11 cellular contexts compared by ENCODE assay signal in genomic region chr13:49827336-49827735, GRCh38.
"Had no signal": no experiment of that assay in that cellular context is flagged by ENCODE, and none has a peak within 500 bp of the region (broad histone marks: within the 10 kb centered on the region; RNA-seq: fewer than 3 reads in every experiment).

No MANE protein-coding gene starts in this region.

- H3K4me1 Mint-ChIP-seq: GM23338, H9 had no signal

- H3K4me2 ChIP-seq: GM23338 had no signal

- H3K27ac ChIP-seq: GM23248 had no signal

- ATAC-seq: GM23338, HCT116 had no signal

- FAIRE-seq: H1, H54 had no signal

- H3K9ac ChIP-seq: GM23248 had no signal

- H3K27ac Mint-ChIP-seq: GM23338, H9, HFFc6 had no signal

- H3K4me3 Mint-ChIP-seq: GM23338, H9, HFFc6 had no signal

- H3K4me3 ChIP-seq: GM23248, GM23338, HAP-1 had no signal

- H2AFZ ChIP-seq: GM23248, GM23338 had no signal

- H3K36me3 ChIP-seq: HAP-1 had no signal

- H3K4me1 ChIP-seq: HAP-1 had no signal

- DNase-seq: GM23248, GOT3, H7, H9, HCEC 1CT, HFFc6 had no signal
